Comparison of ENCODE assay signal across 8 cellular contexts in the genomic region with DNA sequence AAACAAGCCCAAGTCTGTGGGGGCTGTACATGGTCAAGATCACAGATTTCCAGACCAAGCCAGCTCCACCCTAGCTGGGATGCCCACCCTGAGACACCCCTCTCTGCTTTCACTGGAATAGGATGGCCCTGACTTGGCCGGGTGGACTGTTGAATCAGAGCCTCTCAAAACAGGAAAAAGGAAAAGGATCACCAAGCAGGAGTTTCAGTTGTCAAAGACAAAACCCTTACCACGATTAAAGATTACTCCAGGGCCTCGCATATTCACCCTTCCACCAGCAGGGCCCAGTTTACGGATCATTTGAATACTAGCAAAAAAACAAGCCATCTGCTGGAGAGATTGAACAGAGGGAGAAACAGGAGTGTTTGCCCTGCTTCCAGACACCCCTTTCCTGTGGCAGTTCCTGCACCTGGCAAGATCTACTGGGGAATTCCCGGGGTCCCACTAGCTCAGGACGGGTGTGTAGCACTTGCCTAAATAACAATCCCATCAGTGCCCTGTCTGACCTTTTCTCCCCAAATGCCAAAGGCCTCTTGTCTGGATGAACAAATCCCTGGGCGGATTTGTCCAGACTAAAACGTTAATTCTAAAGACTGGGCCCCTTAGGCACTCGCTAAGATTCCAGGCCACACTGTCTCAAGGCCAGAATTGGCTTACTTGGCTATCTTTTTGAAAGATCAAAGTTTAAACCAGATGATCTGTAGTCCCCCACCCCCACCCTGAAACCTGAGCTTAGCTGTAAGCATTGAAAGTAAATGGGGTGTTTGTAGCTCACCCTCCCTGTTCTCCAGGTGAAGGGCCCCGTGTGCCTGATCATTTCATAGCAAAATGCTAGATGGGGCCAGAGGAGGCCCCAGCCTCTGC. TPM values are rescaled to one million over a fixed set of nuclear protein-coding genes. Genes with fewer than 3 reads are reported as not detected.
DNase-seq lines count a peak whose midpoint lies in the region; ATAC-seq and FAIRE-seq lines count a peak whose summit lies in the region.

No MANE protein-coding gene starts in this region.

- CTCF ChIA-PET in activated naive CD4-positive, alpha-beta T cell treated with anti-CD3 and anti-CD28 coated beads for 36 hours (lab: Charles Lee), result interaction anchor here (0.6 to 0.9 kb wide), 3 partner anchors 41 to 503 kb away, joined by 3 to 5 read pairs (median 4); no protein-coding TSS in a partner anchor

- H3K36me3 Mint-ChIP-seq in activated naive CD4-positive, alpha-beta T cell treated with anti-CD3 and anti-CD28 coated beads for 36 hours (ENCODE audit: low read depth), result peaks cover 10% of the 10 kb centered on the region

- no peaks in the 10 kb centered on the region for H3K27me3 Mint-ChIP-seq in activated naive CD4-positive, alpha-beta T cell treated with anti-CD3 and anti-CD28 coated beads for 36 hours (ENCODE audit: low read depth)

- FAIRE-seq in HTR-8/SVneo (lab: Jason Lieb, UNC), result no peak

- peak overlapping the region; percentile 31 for H3K27ac Mint-ChIP-seq in activated naive CD4-positive, alpha-beta T cell treated with anti-CD3 and anti-CD28 coated beads for 36 hours

- no peak overlapping the region for H3K4me3 Mint-ChIP-seq in activated naive CD4-positive, alpha-beta T cell treated with anti-CD3 and anti-CD28 coated beads for 36 hours

- peaks cover 2% of the 10 kb centered on the region for H3K9me3 Mint-ChIP-seq in activated naive CD4-positive, alpha-beta T cell treated with anti-CD3 and anti-CD28 coated beads for 36 hours

- peak; percentile 23 for DNase-seq in activated naive CD4-positive, alpha-beta T cell treated with anti-CD3 and anti-CD28 coated beads for 36 hours
- no peak for DNase-seq in activated naive CD4-positive, alpha-beta T cell (lab: John Stamatoyannopoulos, UW)
- peak; percentile 91 for DNase-seq in NCI-H82 (lab: John Stamatoyannopoulos, UW)
- DNase-seq in central memory CD4-positive, alpha-beta T cell, result peak; percentile 18
- peak; percentile 62 to 92 for DNase-seq in lung microvascular endothelial cell (ENCODE audit: low read depth in 2 of 2)
- no peak for DNase-seq in HTR-8/SVneo (ENCODE audit: insufficient read length, low spot score)
- no peak for DNase-seq in Ammon's horn (ENCODE audit: low spot score)

- H3K4me1 Mint-ChIP-seq in activated naive CD4-positive, alpha-beta T cell treated with anti-CD3 and anti-CD28 coated beads for 36 hours (ENCODE audit: low read depth), result peaks cover 45% of the 10 kb centered on the region

- ATAC-seq in GM21619 (IDR thresholded peaks at IDR 0.05; ENCODE audit: unreplicated experiment), result no peak

- intact Hi-C loops in activated naive CD4-positive, alpha-beta T cell treated with anti-CD3 and anti-CD28 coated beads for 36 hours (cut with micrococcal nuclease), result loop anchor here (1.0 kb wide), 2 partner anchors 31 to 49 kb away; no protein-coding TSS in a partner anchor

RNA-seq across cellular contexts. Expression of gene ACTN4, which starts 38.4 kb away (rescaled TPM):
- total RNA-seq in activated naive CD4-positive, alpha-beta T cell treated with anti-CD3 and anti-CD28 coated beads for 36 hours, result 100 to 1,000 TPM; 117 to 119 TPM
- 131 and 136 TPM in 2 replicates for total RNA-seq in lung microvascular endothelial cell

RNA-seq across cellular contexts. Expression of gene CAPN12, which starts 58.4 kb away (rescaled TPM):
- 1 to 10 TPM; 1.9 to 2.2 TPM for total RNA-seq in activated naive CD4-positive, alpha-beta T cell treated with anti-CD3 and anti-CD28 coated beads for 36 hours
- under 0.01 TPM in 2 replicates for total RNA-seq in lung microvascular endothelial cell

Comparison
In these comparisons a context has a peak if more than half of its experiments do, and no peak if none do; other contexts are left out.
1. DNase-seq: peak in activated naive CD4-positive, alpha-beta T cell treated with anti-CD3 and anti-CD28 coated beads for 36 hours (single experiment), NCI-H82 (single experiment), central memory CD4-positive, alpha-beta T cell (single experiment) and lung microvascular endothelial cell (2 of 2); none in activated naive CD4-positive, alpha-beta T cell (0 of 4), HTR-8/SVneo (single experiment) and Ammon's horn (single experiment).